ENCODE assay signal across 1 cellular context in the genomic region with DNA sequence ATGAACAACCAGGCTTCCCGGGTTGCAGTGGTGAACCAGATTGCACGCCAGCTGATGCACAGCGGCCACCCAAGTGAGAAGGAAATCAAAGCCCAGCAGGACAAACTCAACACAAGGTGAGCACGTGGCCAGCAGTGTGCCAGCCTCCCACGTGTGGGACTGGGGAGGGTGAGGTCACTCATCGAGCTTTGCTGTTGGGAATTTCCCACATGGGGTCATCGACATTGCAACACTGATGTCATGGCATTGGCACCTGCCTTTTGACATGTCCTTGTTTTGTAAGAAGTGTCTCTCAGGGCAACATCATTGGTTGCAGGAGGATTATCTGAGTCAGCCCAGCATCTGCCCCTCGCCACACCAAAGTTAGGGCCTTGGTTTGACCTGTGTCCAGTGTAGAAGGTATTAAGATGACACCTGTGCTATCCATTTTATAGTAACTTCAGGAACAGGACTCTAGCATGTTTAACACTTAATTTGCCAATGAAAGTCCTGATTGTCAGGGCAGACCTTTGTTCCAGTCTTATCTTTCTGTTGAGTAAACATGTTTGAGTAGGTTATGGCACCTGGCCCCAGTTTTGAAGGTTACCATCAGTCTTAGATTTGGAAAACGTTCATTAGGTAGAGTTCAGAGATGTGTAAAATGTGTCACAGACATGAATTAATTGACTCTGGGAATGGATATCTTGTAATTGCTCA.
TF ChIP-seq lines count a peak whose summit lies in the region.

No MANE protein-coding gene starts in this region.

TF ChIP-seq in HepG2, 621 proteins besides CTCF, POLR2A, EP300 and RAD21 (continued from another document and continues in another):
- TF ChIP-seq, protein P1, sequence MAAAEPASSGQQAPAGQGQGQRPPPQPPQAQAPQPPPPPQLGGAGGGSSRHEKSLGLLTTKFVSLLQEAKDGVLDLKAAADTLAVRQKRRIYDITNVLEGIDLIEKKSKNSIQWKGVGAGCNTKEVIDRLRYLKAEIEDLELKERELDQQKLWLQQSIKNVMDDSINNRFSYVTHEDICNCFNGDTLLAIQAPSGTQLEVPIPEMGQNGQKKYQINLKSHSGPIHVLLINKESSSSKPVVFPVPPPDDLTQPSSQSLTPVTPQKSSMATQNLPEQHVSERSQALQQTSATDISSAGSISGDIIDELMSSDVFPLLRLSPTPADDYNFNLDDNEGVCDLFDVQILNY (CRISPR knock-in tag; conservative IDR thresholded peaks at IDR 0.05), result no peak
- TF ChIP-seq REPIN1 (CRISPR knock-in tag; IDR thresholded peaks at IDR 0.05; ENCODE audit: borderline replicate concordance, low read depth) (peak; percentile 81; the same call in 1 of the 2 replicates), MYC (CRISPR knock-in tag; IDR thresholded peaks at IDR 0.05; ENCODE audit: borderline replicate concordance) (peak; percentile 90), ZNF749 (CRISPR knock-in tag; IDR thresholded peaks at IDR 0.05; ENCODE audit: borderline replicate concordance) (no peak), ZNF713 (CRISPR knock-in tag; IDR thresholded peaks at IDR 0.05) (no peak), ZNF282 (IDR thresholded peaks at IDR 0.05; ENCODE audit: partially characterized antibody) (no peak), JUNB (CRISPR knock-in tag; IDR thresholded peaks at IDR 0.05; ENCODE audit: borderline replicate concordance) (peak; percentile 42; the same call in 1 of the 2 replicates), ZNF629 (CRISPR knock-in tag; conservative IDR thresholded peaks at IDR 0.05) (no peak), REXO4 (CRISPR knock-in tag; IDR thresholded peaks at IDR 0.05; ENCODE audit: borderline replicate concordance) (no peak), HNRNPUL1 (IDR thresholded peaks at IDR 0.05; ENCODE audit: low read depth, low read length) (no peak), TP53 (CRISPR knock-in tag; conservative IDR thresholded peaks at IDR 0.05) (no peak), KLF6 (CRISPR knock-in tag; IDR thresholded peaks at IDR 0.05) (no peak), NR1H2 (CRISPR knock-in tag; IDR thresholded peaks at IDR 0.05; ENCODE audit: borderline replicate concordance, low read depth) (no peak), MXD4 (CRISPR knock-in tag; IDR thresholded peaks at IDR 0.05) (peak; percentile 51; the same call in 1 of the 2 replicates), ZNF296 (CRISPR knock-in tag; conservative IDR thresholded peaks at IDR 0.05) (no peak), ERF (CRISPR knock-in tag; IDR thresholded peaks at IDR 0.05) (no peak), HDAC6 (IDR thresholded peaks at IDR 0.05; ENCODE audit: low read depth, low read length) (no peak), ZFX (CRISPR knock-in tag; IDR thresholded peaks at IDR 0.05; ENCODE audit: low read depth) (no peak), MEIS1 (CRISPR knock-in tag; IDR thresholded peaks at IDR 0.05; ENCODE audit: borderline replicate concordance) (no peak; the same call in 1 of the 2 replicates), MED8 (CRISPR knock-in tag; IDR thresholded peaks at IDR 0.05; ENCODE audit: insufficient replicate concordance) (no peak), ETV6 (CRISPR knock-in tag; conservative IDR thresholded peaks at IDR 0.05) (0 out of 2 replicates have a peak, but pooled peaks have one; percentile 36), KAT7 (CRISPR knock-in tag; IDR thresholded peaks at IDR 0.05; ENCODE audit: borderline replicate concordance) (no peak), ZNF30 (CRISPR knock-in tag; IDR thresholded peaks at IDR 0.05) (no peak), KLF9 (CRISPR knock-in tag; IDR thresholded peaks at IDR 0.05; ENCODE audit: low read depth) (no peak), ZFP36 (IDR thresholded peaks at IDR 0.05; ENCODE audit: borderline replicate concordance, low read depth, low read length, partially characterized antibody) (no peak), PLRG1 (conservative IDR thresholded peaks at IDR 0.05) (no peak), ZNF816 (CRISPR knock-in tag; IDR thresholded peaks at IDR 0.05; ENCODE audit: borderline replicate concordance) (no peak)
- TF ChIP-seq, protein P2, sequence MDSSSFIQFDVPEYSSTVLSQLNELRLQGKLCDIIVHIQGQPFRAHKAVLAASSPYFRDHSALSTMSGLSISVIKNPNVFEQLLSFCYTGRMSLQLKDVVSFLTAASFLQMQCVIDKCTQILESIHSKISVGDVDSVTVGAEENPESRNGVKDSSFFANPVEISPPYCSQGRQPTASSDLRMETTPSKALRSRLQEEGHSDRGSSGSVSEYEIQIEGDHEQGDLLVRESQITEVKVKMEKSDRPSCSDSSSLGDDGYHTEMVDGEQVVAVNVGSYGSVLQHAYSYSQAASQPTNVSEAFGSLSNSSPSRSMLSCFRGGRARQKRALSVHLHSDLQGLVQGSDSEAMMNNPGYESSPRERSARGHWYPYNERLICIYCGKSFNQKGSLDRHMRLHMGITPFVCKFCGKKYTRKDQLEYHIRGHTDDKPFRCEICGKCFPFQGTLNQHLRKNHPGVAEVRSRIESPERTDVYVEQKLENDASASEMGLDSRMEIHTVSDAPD (CRISPR knock-in tag; IDR thresholded peaks at IDR 0.05), result no peak; the same call in 1 of the 2 replicates
- TF ChIP-seq, protein P3, sequence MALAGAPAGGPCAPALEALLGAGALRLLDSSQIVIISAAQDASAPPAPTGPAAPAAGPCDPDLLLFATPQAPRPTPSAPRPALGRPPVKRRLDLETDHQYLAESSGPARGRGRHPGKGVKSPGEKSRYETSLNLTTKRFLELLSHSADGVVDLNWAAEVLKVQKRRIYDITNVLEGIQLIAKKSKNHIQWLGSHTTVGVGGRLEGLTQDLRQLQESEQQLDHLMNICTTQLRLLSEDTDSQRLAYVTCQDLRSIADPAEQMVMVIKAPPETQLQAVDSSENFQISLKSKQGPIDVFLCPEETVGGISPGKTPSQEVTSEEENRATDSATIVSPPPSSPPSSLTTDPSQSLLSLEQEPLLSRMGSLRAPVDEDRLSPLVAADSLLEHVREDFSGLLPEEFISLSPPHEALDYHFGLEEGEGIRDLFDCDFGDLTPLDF (CRISPR knock-in tag; IDR thresholded peaks at IDR 0.05), result no peak; the same call in 1 of the 2 replicates
- TF ChIP-seq, protein P4, sequence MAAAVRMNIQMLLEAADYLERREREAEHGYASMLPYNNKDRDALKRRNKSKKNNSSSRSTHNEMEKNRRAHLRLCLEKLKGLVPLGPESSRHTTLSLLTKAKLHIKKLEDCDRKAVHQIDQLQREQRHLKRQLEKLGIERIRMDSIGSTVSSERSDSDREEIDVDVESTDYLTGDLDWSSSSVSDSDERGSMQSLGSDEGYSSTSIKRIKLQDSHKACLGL (CRISPR knock-in tag; IDR thresholded peaks at IDR 0.05), result no peak
- TF ChIP-seq, protein P5, sequence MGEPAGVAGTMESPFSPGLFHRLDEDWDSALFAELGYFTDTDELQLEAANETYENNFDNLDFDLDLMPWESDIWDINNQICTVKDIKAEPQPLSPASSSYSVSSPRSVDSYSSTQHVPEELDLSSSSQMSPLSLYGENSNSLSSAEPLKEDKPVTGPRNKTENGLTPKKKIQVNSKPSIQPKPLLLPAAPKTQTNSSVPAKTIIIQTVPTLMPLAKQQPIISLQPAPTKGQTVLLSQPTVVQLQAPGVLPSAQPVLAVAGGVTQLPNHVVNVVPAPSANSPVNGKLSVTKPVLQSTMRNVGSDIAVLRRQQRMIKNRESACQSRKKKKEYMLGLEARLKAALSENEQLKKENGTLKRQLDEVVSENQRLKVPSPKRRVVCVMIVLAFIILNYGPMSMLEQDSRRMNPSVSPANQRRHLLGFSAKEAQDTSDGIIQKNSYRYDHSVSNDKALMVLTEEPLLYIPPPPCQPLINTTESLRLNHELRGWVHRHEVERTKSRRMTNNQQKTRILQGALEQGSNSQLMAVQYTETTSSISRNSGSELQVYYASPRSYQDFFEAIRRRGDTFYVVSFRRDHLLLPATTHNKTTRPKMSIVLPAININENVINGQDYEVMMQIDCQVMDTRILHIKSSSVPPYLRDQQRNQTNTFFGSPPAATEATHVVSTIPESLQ (CRISPR knock-in tag; conservative IDR thresholded peaks at IDR 0.05), result no peak
- TF ChIP-seq, protein P6, sequence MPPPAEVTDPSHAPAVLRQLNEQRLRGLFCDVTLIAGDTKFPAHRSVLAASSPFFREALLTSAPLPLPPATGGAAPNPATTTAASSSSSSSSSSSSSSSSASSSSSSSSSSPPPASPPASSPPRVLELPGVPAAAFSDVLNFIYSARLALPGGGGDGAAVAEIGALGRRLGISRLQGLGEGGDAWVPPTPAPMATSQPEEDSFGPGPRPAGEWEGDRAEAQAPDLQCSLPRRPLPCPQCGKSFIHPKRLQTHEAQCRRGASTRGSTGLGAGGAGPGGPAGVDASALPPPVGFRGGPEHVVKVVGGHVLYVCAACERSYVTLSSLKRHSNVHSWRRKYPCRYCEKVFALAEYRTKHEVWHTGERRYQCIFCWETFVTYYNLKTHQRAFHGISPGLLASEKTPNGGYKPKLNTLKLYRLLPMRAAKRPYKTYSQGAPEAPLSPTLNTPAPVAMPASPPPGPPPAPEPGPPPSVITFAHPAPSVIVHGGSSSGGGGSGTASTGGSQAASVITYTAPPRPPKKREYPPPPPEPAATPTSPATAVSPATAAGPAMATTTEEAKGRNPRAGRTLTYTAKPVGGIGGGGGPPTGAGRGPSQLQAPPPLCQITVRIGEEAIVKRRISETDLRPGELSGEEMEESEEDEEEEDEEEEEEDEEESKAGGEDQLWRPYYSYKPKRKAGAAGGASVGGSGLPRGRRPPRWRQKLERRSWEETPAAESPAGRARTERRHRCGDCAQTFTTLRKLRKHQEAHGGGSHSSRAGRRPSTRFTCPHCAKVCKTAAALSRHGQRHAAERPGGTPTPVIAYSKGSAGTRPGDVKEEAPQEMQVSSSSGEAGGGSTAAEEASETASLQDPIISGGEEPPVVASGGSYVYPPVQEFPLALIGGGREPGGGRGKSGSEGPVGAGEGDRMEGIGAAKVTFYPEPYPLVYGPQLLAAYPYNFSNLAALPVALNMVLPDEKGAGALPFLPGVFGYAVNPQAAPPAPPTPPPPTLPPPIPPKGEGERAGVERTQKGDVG (CRISPR knock-in tag; IDR thresholded peaks at IDR 0.05; ENCODE audit: borderline replicate concordance), result no peak; the same call in 1 of the 2 replicates
- TF ChIP-seq, protein P7, sequence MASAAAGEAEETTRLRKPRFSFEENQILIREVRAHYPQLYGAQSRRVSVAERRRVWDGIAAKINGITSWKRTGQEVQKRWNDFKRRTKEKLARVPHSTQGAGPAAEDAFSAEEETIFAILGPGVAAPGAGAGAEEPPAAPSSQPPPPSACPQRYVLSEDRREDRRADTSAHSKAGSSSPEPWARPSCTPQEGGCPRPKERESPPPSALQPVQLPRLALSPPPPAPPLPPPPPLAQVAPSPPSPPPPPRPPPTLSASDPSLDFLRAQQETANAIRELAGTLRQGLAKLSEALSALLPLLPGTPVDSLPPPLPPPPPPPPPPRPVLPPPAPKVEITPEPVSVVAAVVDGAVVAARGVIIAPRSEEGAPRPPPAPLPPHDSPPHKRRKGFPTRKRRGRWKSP (CRISPR knock-in tag; IDR thresholded peaks at IDR 0.05), result 0 out of 2 replicates have a peak, but pooled peaks have one; percentile 12
- TF ChIP-seq, protein P8, sequence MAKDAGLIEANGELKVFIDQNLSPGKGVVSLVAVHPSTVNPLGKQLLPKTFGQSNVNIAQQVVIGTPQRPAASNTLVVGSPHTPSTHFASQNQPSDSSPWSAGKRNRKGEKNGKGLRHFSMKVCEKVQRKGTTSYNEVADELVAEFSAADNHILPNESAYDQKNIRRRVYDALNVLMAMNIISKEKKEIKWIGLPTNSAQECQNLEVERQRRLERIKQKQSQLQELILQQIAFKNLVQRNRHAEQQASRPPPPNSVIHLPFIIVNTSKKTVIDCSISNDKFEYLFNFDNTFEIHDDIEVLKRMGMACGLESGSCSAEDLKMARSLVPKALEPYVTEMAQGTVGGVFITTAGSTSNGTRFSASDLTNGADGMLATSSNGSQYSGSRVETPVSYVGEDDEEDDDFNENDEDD (CRISPR knock-in tag; IDR thresholded peaks at IDR 0.05; ENCODE audit: borderline replicate concordance), result no peak
- TF ChIP-seq, protein P9, sequence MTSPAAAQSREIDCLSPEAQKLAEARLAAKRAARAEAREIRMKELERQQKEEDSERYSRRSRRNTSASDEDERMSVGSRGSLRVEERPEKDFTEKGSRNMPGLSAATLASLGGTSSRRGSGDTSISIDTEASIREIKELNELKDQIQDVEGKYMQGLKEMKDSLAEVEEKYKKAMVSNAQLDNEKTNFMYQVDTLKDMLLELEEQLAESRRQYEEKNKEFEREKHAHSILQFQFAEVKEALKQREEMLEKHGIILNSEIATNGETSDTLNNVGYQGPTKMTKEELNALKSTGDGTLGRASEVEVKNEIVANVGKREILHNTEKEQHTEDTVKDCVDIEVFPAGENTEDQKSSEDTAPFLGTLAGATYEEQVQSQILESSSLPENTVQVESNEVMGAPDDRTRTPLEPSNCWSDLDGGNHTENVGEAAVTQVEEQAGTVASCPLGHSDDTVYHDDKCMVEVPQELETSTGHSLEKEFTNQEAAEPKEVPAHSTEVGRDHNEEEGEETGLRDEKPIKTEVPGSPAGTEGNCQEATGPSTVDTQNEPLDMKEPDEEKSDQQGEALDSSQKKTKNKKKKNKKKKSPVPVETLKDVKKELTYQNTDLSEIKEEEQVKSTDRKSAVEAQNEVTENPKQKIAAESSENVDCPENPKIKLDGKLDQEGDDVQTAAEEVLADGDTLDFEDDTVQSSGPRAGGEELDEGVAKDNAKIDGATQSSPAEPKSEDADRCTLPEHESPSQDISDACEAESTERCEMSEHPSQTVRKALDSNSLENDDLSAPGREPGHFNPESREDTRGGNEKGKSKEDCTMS (CRISPR knock-in tag; conservative IDR thresholded peaks at IDR 0.05), result no peak
- TF ChIP-seq, protein P10, sequence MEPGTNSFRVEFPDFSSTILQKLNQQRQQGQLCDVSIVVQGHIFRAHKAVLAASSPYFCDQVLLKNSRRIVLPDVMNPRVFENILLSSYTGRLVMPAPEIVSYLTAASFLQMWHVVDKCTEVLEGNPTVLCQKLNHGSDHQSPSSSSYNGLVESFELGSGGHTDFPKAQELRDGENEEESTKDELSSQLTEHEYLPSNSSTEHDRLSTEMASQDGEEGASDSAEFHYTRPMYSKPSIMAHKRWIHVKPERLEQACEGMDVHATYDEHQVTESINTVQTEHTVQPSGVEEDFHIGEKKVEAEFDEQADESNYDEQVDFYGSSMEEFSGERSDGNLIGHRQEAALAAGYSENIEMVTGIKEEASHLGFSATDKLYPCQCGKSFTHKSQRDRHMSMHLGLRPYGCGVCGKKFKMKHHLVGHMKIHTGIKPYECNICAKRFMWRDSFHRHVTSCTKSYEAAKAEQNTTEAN (CRISPR knock-in tag; conservative IDR thresholded peaks at IDR 0.05), result 0 out of 2 replicates have a peak, but pooled peaks have one; percentile 16
- TF ChIP-seq, protein P11, sequence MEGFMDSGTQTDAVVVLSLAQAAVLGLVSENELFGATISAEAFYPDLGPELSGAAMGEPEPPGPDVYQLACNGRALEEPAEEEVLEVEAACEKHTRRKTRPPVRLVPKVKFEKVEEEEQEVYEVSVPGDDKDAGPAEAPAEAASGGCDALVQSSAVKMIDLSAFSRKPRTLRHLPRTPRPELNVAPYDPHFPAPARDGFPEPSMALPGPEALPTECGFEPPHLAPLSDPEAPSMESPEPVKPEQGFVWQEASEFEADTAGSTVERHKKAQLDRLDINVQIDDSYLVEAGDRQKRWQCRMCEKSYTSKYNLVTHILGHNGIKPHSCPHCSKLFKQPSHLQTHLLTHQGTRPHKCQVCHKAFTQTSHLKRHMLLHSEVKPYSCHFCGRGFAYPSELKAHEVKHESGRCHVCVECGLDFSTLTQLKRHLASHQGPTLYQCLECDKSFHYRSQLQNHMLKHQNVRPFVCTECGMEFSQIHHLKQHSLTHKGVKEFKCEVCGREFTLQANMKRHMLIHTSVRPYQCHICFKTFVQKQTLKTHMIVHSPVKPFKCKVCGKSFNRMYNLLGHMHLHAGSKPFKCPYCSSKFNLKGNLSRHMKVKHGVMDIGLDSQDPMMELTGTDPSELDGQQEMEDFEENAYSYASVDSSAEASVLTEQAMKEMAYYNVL (CRISPR knock-in tag; IDR thresholded peaks at IDR 0.05; ENCODE audit: borderline replicate concordance), result no peak
